In genomic region chr1:18414872-18415447, GRCh38 we compare ENCODE assay signal across 1 cellular context.
TF ChIP-seq lines count a peak whose summit lies in the region.

No MANE protein-coding gene starts in this region.

TF ChIP-seq in K562, 482 proteins besides CTCF, POLR2A, EP300 and RAD21 (continued from another document and continues in another):
- TF ChIP-seq HBP1 (CRISPR knock-in tag; IDR thresholded peaks at IDR 0.05) (peak; percentile 46; the same call in 1 of the 2 replicates), TBP (optimal IDR thresholded peaks at IDR 0.05; ENCODE audit: low read depth, low read length) (no peak), HINFP (tag; conservative IDR thresholded peaks at IDR 0.05; ENCODE audit: low read depth) (no peak), NR0B1 (IDR thresholded peaks at IDR 0.05; ENCODE audit: partially characterized antibody) (no peak), CAMTA2 (CRISPR knock-in tag; conservative IDR thresholded peaks at IDR 0.05) (no peak), MCM5 (IDR thresholded peaks at IDR 0.05; ENCODE audit: low read depth) (no peak), ZNF592 (IDR thresholded peaks at IDR 0.05) (peak; percentile 36; the same call in 1 of the 2 replicates), FOXK1 (CRISPR knock-in tag; IDR thresholded peaks at IDR 0.05; ENCODE audit: borderline replicate concordance) (no peak), HDAC3 (IDR thresholded peaks at IDR 0.05; ENCODE audit: borderline replicate concordance, partially characterized antibody) (no peak), HMGXB4 (CRISPR knock-in tag; IDR thresholded peaks at IDR 0.05) (no peak), CCNT2 (IDR thresholded peaks at IDR 0.05; ENCODE audit: borderline replicate concordance, extremely low read depth, insufficient read length, low read depth, low read length) (no peak), ZNF143 (CRISPR knock-in tag; IDR thresholded peaks at IDR 0.05) (no peak), CREB3 (tag; conservative IDR thresholded peaks at IDR 0.05; ENCODE audit: low read depth) (no peak; the same call in none of the 2 replicates), NRF1 (conservative IDR thresholded peaks at IDR 0.05 in 1 of 2, IDR thresholded peaks at IDR 0.05 in 1 of 2) (no peak), DPF2 (IDR thresholded peaks at IDR 0.05) (peak; percentile 38), ZZZ3 (IDR thresholded peaks at IDR 0.05) (no peak), ZNF583 (CRISPR knock-in tag; IDR thresholded peaks at IDR 0.05) (0 out of 2 replicates have a peak, but pooled peaks have one; percentile 42), RCOR1 (IDR thresholded peaks at IDR 0.05; ENCODE audit: borderline replicate concordance in 1 of 2, low read depth in 2 of 2, low read length in 2 of 2) (peak in 1 of 2 experiments; percentile 70; a peak in 1 of 4 replicates), ESRRA (IDR thresholded peaks at IDR 0.05; ENCODE audit: borderline replicate concordance, low read depth) (peak; percentile 75; the same call in 1 of the 2 replicates), FOXM1 (IDR thresholded peaks at IDR 0.05; ENCODE audit: low read depth) (no peak), FOXM1 (CRISPR knock-in tag; IDR thresholded peaks at IDR 0.05; ENCODE audit: low read depth) (no peak), ZNF699 (CRISPR knock-in tag; IDR thresholded peaks at IDR 0.05; ENCODE audit: insufficient replicate concordance) (no peak), PHF21A (IDR thresholded peaks at IDR 0.05; ENCODE audit: borderline replicate concordance, low read depth) (no peak), SRSF3 (IDR thresholded peaks at IDR 0.05; ENCODE audit: insufficient read depth, low read length) (no peak), ZNF316 (IDR thresholded peaks at IDR 0.05) (no peak), HDAC2 (IDR thresholded peaks at IDR 0.05) (no peak), RNF2 (IDR thresholded peaks at IDR 0.05) (peak; percentile 44; the same call in 1 of the 2 replicates), MYC (IDR thresholded peaks at IDR 0.05; ENCODE audit: low read depth, low read length) (peak; percentile 44; the same call in 1 of the 2 replicates), MYC (CRISPR knock-in tag; IDR thresholded peaks at IDR 0.05; ENCODE audit: borderline replicate concordance, low read depth) (no peak), ETV5 (CRISPR knock-in tag; IDR thresholded peaks at IDR 0.05; ENCODE audit: low read depth) (peak; percentile 56; the same call in 1 of the 2 replicates), MYNN (IDR thresholded peaks at IDR 0.05) (no peak), MYNN (CRISPR knock-in tag; IDR thresholded peaks at IDR 0.05) (no peak), MTA1 (IDR thresholded peaks at IDR 0.05; ENCODE audit: borderline replicate concordance) (no peak), CHD2 (IDR thresholded peaks at IDR 0.05; ENCODE audit: low read depth, low read length) (no peak), TRIM24 (IDR thresholded peaks at IDR 0.05) (peak in 1 of 2 experiments; percentile 44; a peak in 1 of 4 replicates), CUX1 (CRISPR knock-in tag; IDR thresholded peaks at IDR 0.05) (no peak), RAD51 (IDR thresholded peaks at IDR 0.05; ENCODE audit: borderline replicate concordance, low read depth) (no peak), STAT6 (CRISPR knock-in tag; IDR thresholded peaks at IDR 0.05) (no peak), RFX1 (IDR thresholded peaks at IDR 0.05) (no peak), POLR2B (IDR thresholded peaks at IDR 0.05; ENCODE audit: low read depth, partially characterized antibody) (no peak), TEAD1 (CRISPR knock-in tag; IDR thresholded peaks at IDR 0.05) (peak in 1 of 2 experiments; percentile 56; a peak in 1 of 4 replicates), NFYB (IDR thresholded peaks at IDR 0.05; ENCODE audit: extremely low read depth, insufficient read length) (no peak), ZNF280B (CRISPR knock-in tag; IDR thresholded peaks at IDR 0.05) (no peak)
